1 cellular context compared by ENCODE assay signal in genomic region chr2:162261032-162261945, GRCh38.
TF ChIP-seq lines count a peak whose summit lies in the region.

No MANE protein-coding gene starts in this region.

TF ChIP-seq in K562, 482 proteins besides CTCF, POLR2A, EP300 and RAD21:
- no peak for TF ChIP-seq FOXK2 (conservative IDR thresholded peaks at IDR 0.05 in 1 of 2, IDR thresholded peaks at IDR 0.05 in 1 of 2; ENCODE audit: low read depth in 2 of 2)
- no peak for TF ChIP-seq ZNF79 (CRISPR knock-in tag; IDR thresholded peaks at IDR 0.05; ENCODE audit: low read depth)
- no peak for TF ChIP-seq XRCC4 (IDR thresholded peaks at IDR 0.05; ENCODE audit: extremely low read depth, insufficient read depth, insufficient read length)
- TF ChIP-seq GABPA (tag; conservative IDR thresholded peaks at IDR 0.05; ENCODE audit: low read depth), result peak; percentile 31; the same call in 1 of the 2 replicates
- no peak for TF ChIP-seq ZNF696 (CRISPR knock-in tag; conservative IDR thresholded peaks at IDR 0.05)
